10 cellular contexts compared by ENCODE assay signal in genomic region chr9:5593904-5594303, GRCh38. TPM values are rescaled to one million over a fixed set of nuclear protein-coding genes. Genes with fewer than 3 reads are reported as not detected.
A peak's percentile ranks its signal among the peaks of the same experiment; 100 is the strongest.
DNase-seq lines count a peak whose midpoint lies in the region; ATAC-seq lines count a peak whose summit lies in the region.
"Had no signal": no experiment of that assay in that cellular context is flagged by ENCODE, and none has a peak within 500 bp of the region (broad histone marks: within the 10 kb centered on the region; RNA-seq: fewer than 3 reads in every experiment).

No MANE protein-coding gene starts in this region.

- no peak overlapping the region for H3K4me3 ChIP-seq in mesendoderm (ENCODE audit: low read length)
- H3K4me3 ChIP-seq: testis had no signal

- no peak overlapping the region for H3K4ac ChIP-seq in mesendoderm (ENCODE audit: low read depth, low read length)

- H3K79me2 ChIP-seq in mesendoderm (ENCODE audit: control insufficient read depth, insufficient read depth, low read length): no peaks in the 10 kb centered on the region

- H3K79me1 ChIP-seq in mesendoderm (ENCODE audit: low read length): no peaks in the 10 kb centered on the region

- DNase-seq in mesendoderm (no peak), cerebellar cortex (ENCODE audit: low spot score) (no peak)
- DNase-seq in T-helper 2 cell treated with Interferon-gamma antibody and Interleukin-4, amounts not matched to agents 5 μg/mL and 100 μg/mL, for 36 hours (ENCODE audit: low spot score): no peak
- DNase-seq: naive thymus-derived CD4-positive, alpha-beta T cell; NCI-H524; testis had no signal

- H3K27ac ChIP-seq in mesendoderm (ENCODE audit: low read depth, low read length): no peak overlapping the region
- H3K27ac ChIP-seq: testis had no signal

- no peak overlapping the region for H4K5ac ChIP-seq in mesendoderm (ENCODE audit: low read length)

- no peaks in the 10 kb centered on the region for H3K4me1 ChIP-seq in mesendoderm (ENCODE audit: control insufficient read depth, low read depth, low read length)
- H3K4me1 ChIP-seq: testis had no signal

- no peak overlapping the region for H2BK15ac ChIP-seq in mesendoderm (replicated peaks; ENCODE audit: low read depth)

- no peak overlapping the region for H2AK5ac ChIP-seq in mesendoderm (ENCODE audit: low read length)

- no peak overlapping the region for H3K18ac ChIP-seq in mesendoderm (ENCODE audit: low read length)

- no peaks in the 10 kb centered on the region for H3K27me3 Mint-ChIP-seq in stimulated activated memory B cell treated with anti-CD40 and anti-IgM and Interleukin-4, amounts not matched to agents 10 μg/mL and 1 μg/mL and 100 μg/mL, for 72 hours
- no peaks in the 10 kb centered on the region for H3K27me3 Mint-ChIP-seq in T-helper 2 cell treated with Interferon-gamma antibody and Interleukin-4, amounts not matched to agents 5 μg/mL and 100 μg/mL, for 36 hours (ENCODE audit: low read depth)

- no peaks in the 10 kb centered on the region for H3K36me3 Mint-ChIP-seq in stimulated activated memory B cell treated with anti-CD40 and anti-IgM and Interleukin-4, amounts not matched to agents 10 μg/mL and 1 μg/mL and 100 μg/mL, for 72 hours
- H3K36me3 Mint-ChIP-seq in T-helper 2 cell treated with Interferon-gamma antibody and Interleukin-4, amounts not matched to agents 5 μg/mL and 100 μg/mL, for 36 hours (ENCODE audit: low read depth): peaks cover 2% of the 10 kb centered on the region

- H3K9me3 Mint-ChIP-seq in stimulated activated memory B cell treated with anti-CD40 and anti-IgM and Interleukin-4, amounts not matched to agents 10 μg/mL and 1 μg/mL and 100 μg/mL, for 72 hours: no peaks in the 10 kb centered on the region
- no peaks in the 10 kb centered on the region for H3K9me3 Mint-ChIP-seq in T-helper 2 cell treated with Interferon-gamma antibody and Interleukin-4, amounts not matched to agents 5 μg/mL and 100 μg/mL, for 36 hours
- H3K9me3 Mint-ChIP-seq: naive thymus-derived CD4-positive, alpha-beta T cell had no signal

- peaks cover 63% of the 10 kb centered on the region for H3K4me1 Mint-ChIP-seq in stimulated activated memory B cell treated with anti-CD40 and anti-IgM and Interleukin-4, amounts not matched to agents 10 μg/mL and 1 μg/mL and 100 μg/mL, for 72 hours
- peaks cover 11% of the 10 kb centered on the region for H3K4me1 Mint-ChIP-seq in T-helper 2 cell treated with Interferon-gamma antibody and Interleukin-4, amounts not matched to agents 5 μg/mL and 100 μg/mL, for 36 hours (ENCODE audit: low read depth)

- no peak overlapping the region for H4K8ac ChIP-seq in mesendoderm (ENCODE audit: low read depth, low read length)

- peak overlapping the region; percentile 19 for H3K4me3 Mint-ChIP-seq in stimulated activated memory B cell treated with anti-CD40 and anti-IgM and Interleukin-4, amounts not matched to agents 10 μg/mL and 1 μg/mL and 100 μg/mL, for 72 hours
- H3K4me3 Mint-ChIP-seq in T-helper 2 cell treated with Interferon-gamma antibody and Interleukin-4, amounts not matched to agents 5 μg/mL and 100 μg/mL, for 36 hours: no peak overlapping the region
- H3K4me3 Mint-ChIP-seq: naive thymus-derived CD4-positive, alpha-beta T cell had no signal

- H3K56ac ChIP-seq in mesendoderm (ENCODE audit: low read length): no peak overlapping the region

- WGBS in mesendoderm (ENCODE audit: extremely low coverage, insufficient coverage, low lambda C conversion rate): no CpG with 5 or more reads among the region's 2 CpGs

- H2BK5ac ChIP-seq in mesendoderm (ENCODE audit: low read length): no peak overlapping the region

- H3K9ac ChIP-seq in mesendoderm (ENCODE audit: low read length): no peak overlapping the region

- H3K27me3 ChIP-seq in mesendoderm (ENCODE audit: insufficient read depth, low read length, poor library complexity): no peaks in the 10 kb centered on the region
- H3K27me3 ChIP-seq: testis had no signal

- H3K4me2 ChIP-seq in mesendoderm (ENCODE audit: low read length): no peak overlapping the region

- H3K27ac Mint-ChIP-seq in stimulated activated memory B cell treated with anti-CD40 and anti-IgM and Interleukin-4, amounts not matched to agents 10 μg/mL and 1 μg/mL and 100 μg/mL, for 72 hours: peak overlapping the region; percentile 73
- no peak overlapping the region for H3K27ac Mint-ChIP-seq in T-helper 2 cell treated with Interferon-gamma antibody and Interleukin-4, amounts not matched to agents 5 μg/mL and 100 μg/mL, for 36 hours

- no peak overlapping the region for H2BK120ac ChIP-seq in mesendoderm (ENCODE audit: low read depth, low read length)

- H3K23ac ChIP-seq in mesendoderm (ENCODE audit: low read length): no peak overlapping the region

- peak; percentile 62 for ATAC-seq in GM19025 (IDR thresholded peaks at IDR 0.05; ENCODE audit: low read depth, unreplicated experiment)
- peak; percentile 43 for ATAC-seq in GM21825 (IDR thresholded peaks at IDR 0.05; ENCODE audit: unreplicated experiment)
- ATAC-seq in HG03442 (IDR thresholded peaks at IDR 0.05; ENCODE audit: unreplicated experiment): peak; percentile 63
- ATAC-seq in stimulated activated memory B cell treated with anti-CD40 and anti-IgM and Interleukin-4, amounts not matched to agents 10 μg/mL and 1 μg/mL and 100 μg/mL, for 72 hours: peak; percentile 85
- ATAC-seq: naive thymus-derived CD4-positive, alpha-beta T cell had no signal

- no peaks in the 10 kb centered on the region for H3K36me3 ChIP-seq in mesendoderm (ENCODE audit: control insufficient read depth, insufficient read depth, low read length)

RNA-seq across cellular contexts. Expression of gene RIC1, which starts 35.0 kb away (rescaled TPM):
- 10.7 TPM for polyA plus RNA-seq in mesendoderm (2013, experiment 1 of 2)
- polyA plus RNA-seq in mesendoderm (2013, experiment 2 of 2): 10.4 TPM
